ENCODE assay signal across 16 cellular contexts in the genomic region with DNA sequence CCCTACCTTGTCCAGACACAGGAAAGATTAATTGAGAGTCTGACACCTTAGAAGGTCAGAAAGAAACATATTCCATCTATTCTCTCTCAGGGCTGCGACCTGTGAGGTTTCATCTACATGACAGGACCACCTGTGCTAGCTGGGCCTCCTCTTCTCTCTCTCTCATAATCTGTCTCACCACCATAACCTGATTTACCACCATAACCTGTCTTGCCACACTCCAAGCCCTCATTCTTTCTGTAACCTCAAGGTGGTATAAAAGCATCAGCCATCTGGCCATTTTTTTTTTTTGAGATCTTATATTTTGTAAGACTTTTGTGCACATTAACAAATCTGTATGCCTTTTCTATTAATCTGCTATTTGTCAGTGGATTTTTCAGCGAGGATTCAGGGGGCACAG.
DNase-seq lines count a peak whose midpoint lies in the region; ATAC-seq and TF ChIP-seq lines count a peak whose summit lies in the region.
"Had no signal": no experiment of that assay in that cellular context is flagged by ENCODE, and none has a peak within 500 bp of the region (broad histone marks: within the 10 kb centered on the region; RNA-seq: fewer than 3 reads in every experiment).

No MANE protein-coding gene starts in this region.

- H3K4me1 ChIP-seq in stomach, result peaks cover 0 to 11% (median 3%) of the 10 kb centered on the region in 4 donors

- intact Hi-C loops in stomach (cut with DNase I; ENCODE audit: low total_unique reads), result no loop called here

- H3K27ac ChIP-seq in KOPT-K1 (ENCODE audit: low read depth, low read length, poor library complexity, severe bottlenecking), result peak overlapping the region; percentile 26
- no peak overlapping the region for H3K27ac ChIP-seq in stomach
- H3K27ac ChIP-seq: heart left ventricle had no signal

- peaks cover 14 to 17% of the 10 kb centered on the region in 2 donors for H3K36me3 Mint-ChIP-seq in activated naive CD4-positive, alpha-beta T cell treated with anti-CD3 and anti-CD28 coated beads, Interleukin-2, amount 50 U/mL, for 72 hours
- peaks cover 28% of the 10 kb centered on the region for H3K36me3 Mint-ChIP-seq in activated naive CD8-positive, alpha-beta T cell treated with anti-CD3 and anti-CD28 coated beads, Interleukin-2, amount 50 U/mL, for 24 hours (ENCODE audit: low read depth)

- H3K4me3 Mint-ChIP-seq in activated naive CD8-positive, alpha-beta T cell treated with anti-CD3 and anti-CD28 coated beads, Interleukin-2, amount 50 U/mL, for 24 hours, result no peak overlapping the region
- H3K4me3 Mint-ChIP-seq: naive B cell had no signal

- peaks cover 59% of the 10 kb centered on the region for H3K4me1 Mint-ChIP-seq in activated naive CD8-positive, alpha-beta T cell treated with anti-CD3 and anti-CD28 coated beads, Interleukin-2, amount 50 U/mL, for 24 hours

- H3K27me3 Mint-ChIP-seq in activated naive CD8-positive, alpha-beta T cell treated with anti-CD3 and anti-CD28 coated beads, Interleukin-2, amount 50 U/mL, for 24 hours, result no peaks in the 10 kb centered on the region
- H3K27me3 Mint-ChIP-seq: naive B cell had no signal

- H3K9me3 Mint-ChIP-seq in activated naive CD4-positive, alpha-beta T cell treated with anti-CD3 and anti-CD28 coated beads, Interleukin-2, amount 50 U/mL, for 72 hours, result peaks cover 6 to 8% of the 10 kb centered on the region in 2 donors
- H3K9me3 Mint-ChIP-seq in activated naive CD8-positive, alpha-beta T cell treated with anti-CD3 and anti-CD28 coated beads, Interleukin-2, amount 50 U/mL, for 24 hours, result peaks cover 7% of the 10 kb centered on the region

- H3K36me3 ChIP-seq in KOPT-K1 (ENCODE audit: insufficient read depth, low read length) (peaks cover 15% of the 10 kb centered on the region), stomach (peaks cover 0 to 3% (median 0%) of the 10 kb centered on the region in 4 donors)
- H3K36me3 ChIP-seq: heart left ventricle had no signal

- H3K27me3 ChIP-seq in stomach, result no peaks in the 10 kb centered on the region
- H3K27me3 ChIP-seq: heart left ventricle had no signal

- no peak for ATAC-seq in activated naive CD4-positive, alpha-beta T cell treated with anti-CD3 and anti-CD28 coated beads, Interleukin-2, amount 50 U/mL, for 72 hours
- ATAC-seq in activated naive CD8-positive, alpha-beta T cell treated with anti-CD3 and anti-CD28 coated beads, Interleukin-2, amount 50 U/mL, for 24 hours, result no peak
- ATAC-seq: heart left ventricle, SK-N-SH treated with all-trans-retinoic acid at 6 μM for 48 hours had no signal

- no peak for TF ChIP-seq CTCF in stomach (IDR thresholded peaks at IDR 0.05)

- 88 to 92% (median 90%) methylated on average over 2 of the region's 2 CpGs for WGBS in stomach, 5 donors

- TF ChIP-seq EP300 in stomach (IDR thresholded peaks at IDR 0.05), result no peak

- no peak for TF ChIP-seq POLR2A in stomach (IDR thresholded peaks at IDR 0.05)

- H3K27ac Mint-ChIP-seq in activated naive CD4-positive, alpha-beta T cell treated with anti-CD3 and anti-CD28 coated beads, Interleukin-2, amount 50 U/mL, for 72 hours, result peak overlapping the region; percentile 61 to 78
- peak overlapping the region; percentile 72 for H3K27ac Mint-ChIP-seq in activated naive CD8-positive, alpha-beta T cell treated with anti-CD3 and anti-CD28 coated beads, Interleukin-2, amount 50 U/mL, for 24 hours

- no peak for DNase-seq in activated naive CD4-positive, alpha-beta T cell treated with anti-CD3 and anti-CD28 coated beads, Interleukin-2, amount 50 U/mL, for 72 hours (ENCODE audit: low spot score in 2 of 2)
- no peak for DNase-seq in activated naive CD4-positive, alpha-beta T cell treated with anti-CD3 and anti-CD28 coated beads, Interleukin-2, amount 50 U/mL, for 16 hours
- DNase-seq in activated naive CD8-positive, alpha-beta T cell treated with anti-CD3 and anti-CD28 coated beads, Interleukin-2, amount 50 U/mL, for 24 hours, result no peak
- DNase-seq in stomach, result no peak
- no peak for DNase-seq in activated effector memory CD4-positive, alpha-beta T cell treated with Interleukin-2 at 50 U/mL for 16 hours
- DNase-seq in activated effector memory CD4-positive, alpha-beta T cell treated with anti-CD3 and anti-CD28 coated beads, Interleukin-2, amount 50 U/mL, for 16 hours, result no peak
- DNase-seq: activated naive CD4-positive, alpha-beta T cell; heart left ventricle; naive B cell; NCI-H2029 treated with DMSO at 0.1 percent for 48 hours; NCI-H526; posterior cingulate gyrus; substantia nigra had no signal

- no peak overlapping the region for H3K4me3 ChIP-seq in stomach
- H3K4me3 ChIP-seq: heart left ventricle, lung had no signal

- peaks cover 11% of the 10 kb centered on the region for H3K9me3 ChIP-seq in KOPT-K1 (ENCODE audit: insufficient read depth, low read length, poor library complexity, severe bottlenecking)
- H3K9me3 ChIP-seq in stomach, result peaks cover 0 to 2% (median under 1%) of the 10 kb centered on the region in 4 donors
